22 cellular contexts compared by ENCODE assay signal in the genomic region with DNA sequence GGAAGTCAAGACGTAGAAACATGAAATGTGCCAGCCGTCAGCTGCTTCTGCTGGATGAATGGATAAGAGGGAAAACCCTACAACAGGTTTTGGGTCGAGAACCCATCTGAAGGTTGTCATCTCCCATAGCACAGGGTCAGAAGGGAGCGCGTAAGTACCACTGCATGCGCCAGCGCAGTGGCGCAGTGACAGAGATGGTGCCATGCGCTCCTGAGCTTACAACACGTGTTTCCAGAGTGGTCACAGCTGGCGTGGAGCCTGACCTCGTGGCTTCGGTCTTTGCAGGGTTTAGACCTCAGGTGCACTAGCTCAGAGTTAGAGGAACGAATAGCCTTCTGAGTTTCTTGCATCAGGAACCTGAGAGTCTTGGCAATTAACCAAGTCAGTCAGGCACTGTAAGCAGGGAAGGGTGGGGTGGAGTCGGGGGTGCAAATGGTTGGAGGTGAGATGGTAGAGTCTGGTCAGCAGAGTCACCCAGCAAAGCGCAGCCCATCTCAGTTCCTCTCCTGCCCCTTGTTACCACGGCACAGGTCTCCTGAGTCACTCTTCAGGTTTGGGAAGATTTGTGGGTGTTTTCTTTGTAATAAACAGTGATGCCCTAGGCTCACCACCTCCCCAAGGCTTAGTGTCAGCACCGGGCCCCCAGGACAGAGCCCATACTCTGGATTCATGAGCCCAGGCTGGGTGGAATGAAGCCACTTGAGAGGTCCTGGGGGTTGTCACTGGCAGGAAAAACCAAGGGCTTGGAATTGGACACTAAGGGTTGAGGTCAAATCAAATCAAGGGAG.
A peak's percentile ranks its signal among the peaks of the same experiment; 100 is the strongest.
DNase-seq lines count a peak whose midpoint lies in the region; ATAC-seq, FAIRE-seq and TF ChIP-seq lines count a peak whose summit lies in the region.
"Had no signal": no experiment of that assay in that cellular context is flagged by ENCODE, and none has a peak within 500 bp of the region (broad histone marks: within the 10 kb centered on the region; RNA-seq: fewer than 3 reads in every experiment).

No MANE protein-coding gene starts in this region.

- H3K9me3 ChIP-seq in GM12878 (replicated peaks; ENCODE audit: control insufficient read depth, insufficient read depth, low read length) (no peaks in the 10 kb centered on the region), neuronal stem cell (replicated peaks in 1 of 2; ENCODE audit: control insufficient read depth in 2 of 2, insufficient read depth in 1 of 2, low read depth in 1 of 2, low read length in 2 of 2) (no peaks in the 10 kb centered on the region), mesenchymal stem cell (ENCODE audit: control insufficient read depth, low read length) (no peaks in the 10 kb centered on the region)
- H3K9me3 ChIP-seq: uterus had no signal

- H2BK15ac ChIP-seq in neuronal stem cell (ENCODE audit: low read length) (no peak overlapping the region), mesenchymal stem cell (ENCODE audit: low read depth, poor library complexity, severe bottlenecking) (no peak overlapping the region)

- H3K4me2 ChIP-seq in GM12878 (ENCODE audit: control insufficient read depth, insufficient read depth), result no peak overlapping the region
- no peak overlapping the region for H3K4me2 ChIP-seq in neuronal stem cell (ENCODE audit: insufficient read depth, low read length, poor library complexity, severe bottlenecking)
- H3K4me2 ChIP-seq in mesenchymal stem cell (ENCODE audit: low read length, poor library complexity, severe bottlenecking), result no peak overlapping the region
- H3K4me2 ChIP-seq: KMS-11 had no signal

- in situ Hi-C loops in GM12878 (cut with MboI), result no loop called here

- H3K4ac ChIP-seq in neuronal stem cell (ENCODE audit: low read length) (no peak overlapping the region), mesenchymal stem cell (ENCODE audit: low read depth in 1 of 2, low read length in 2 of 2) (no peak overlapping the region)

- H3K27me3 ChIP-seq in GM12878 (replicated peaks in 1 of 2; ENCODE audit: control insufficient read depth in 2 of 2, insufficient read depth in 2 of 2, low read length in 1 of 2) (no peaks in the 10 kb centered on the region), neuronal stem cell (ENCODE audit: control insufficient read depth in 3 of 3, insufficient read depth in 3 of 3, low read depth in 1 of 3, low read length in 3 of 3) (no peaks in the 10 kb centered on the region), mesenchymal stem cell (ENCODE audit: control insufficient read depth in 1 of 2, insufficient read depth in 1 of 2, low read length in 2 of 2) (no peaks in the 10 kb centered on the region)
- H3K27me3 ChIP-seq: uterus had no signal

- RAD21 ChIA-PET in GM12878 (lab: Charles Lee; ENCODE audit: unreplicated experiment), result interaction anchor here (1.0 kb wide), 1 partner anchor 13 kb away, joined by 3 read pairs; no protein-coding TSS in a partner anchor

- CTCF ChIA-PET in GM12878 (lab: Yijun Ruan, JAX), result interaction anchor here (0.7 kb wide), 1 partner anchor 35 kb away, joined by 3 read pairs; no protein-coding TSS in a partner anchor

- peaks cover 12% of the 10 kb centered on the region; the same call in 1 of the 2 replicates for H4K20me1 ChIP-seq in GM12878 (ENCODE audit: control insufficient read depth, insufficient read depth)

- 66% methylated on average over 18 of the region's 18 CpGs for WGBS in GM12878 (ENCODE audit: insufficient coverage, insufficient replicate concordance, low lambda C conversion rate, missing lambda C conversion rate)
- no CpG with 5 or more reads among the region's 18 CpGs for WGBS in neuronal stem cell (ENCODE audit: extremely low coverage in 2 of 2, insufficient read length in 2 of 2, insufficient replicate concordance in 1 of 2), 2 donors
- 92% methylated on average over 16 of the region's 18 CpGs for WGBS in mesenchymal stem cell

- H3K36me3 ChIP-seq in GM12878 (ENCODE audit: control insufficient read depth in 2 of 2, insufficient read depth in 2 of 2, low read length in 1 of 2) (peaks cover 13 to 21% of the 10 kb centered on the region in 2 experiments), neuronal stem cell (replicated peaks in 1 of 2; ENCODE audit: control insufficient read depth in 2 of 2, insufficient read depth in 2 of 2, low read length in 2 of 2) (peaks cover 8 to 64% of the 10 kb centered on the region in 2 donors), mesenchymal stem cell (ENCODE audit: control insufficient read depth in 1 of 2, insufficient read depth in 2 of 2, low read depth in 1 of 2, low read length in 2 of 2) (peaks cover 41 to 66% of the 10 kb centered on the region in 2 experiments)
- H3K36me3 ChIP-seq: uterus had no signal

- H2AFZ ChIP-seq in GM12878 (ENCODE audit: control insufficient read depth, low read depth, low read length), result no peak overlapping the region
- no peak overlapping the region for H2AFZ ChIP-seq in neuronal stem cell (ENCODE audit: low read length)
- no peak overlapping the region for H2AFZ ChIP-seq in mesenchymal stem cell (ENCODE audit: low read depth, low read length)

- POLR2A ChIA-PET in GM12878 (lab: Charles Lee), result no interaction called here

- DNase-seq in natural killer cell (no peak), GM12878 (ENCODE audit: low read depth, low spot score) (no peak), neuronal stem cell (ENCODE audit: low spot score) (no peak), kidney glomerular epithelial cell (lab: John Stamatoyannopoulos, UW) (no peak), mesenchymal stem cell (no peak), NCI-H2171 (lab: John Stamatoyannopoulos, UW) (no peak), MV-4-11 (lab: John Stamatoyannopoulos, UW) (no peak)
- no peak for DNase-seq in natural killer cell treated with Interleukin-12 subunit alpha and Interleukin-12 subunit beta and Interleukin-15 and Interleukin-18, amount 100 ng/mL, for 72 hours (ENCODE audit: low spot score)
- DNase-seq: ACHN; activated CD4-positive, CD25-positive, alpha-beta regulatory T cell; activated CD8-positive, alpha-beta T cell treated with anti-CD3 and anti-CD28 coated beads for 36 hours; activated naive CD4-positive, alpha-beta T cell treated with Interleukin-2 at 50 U/mL for 16 hours; activated T-cell treated with anti-CD3 and anti-CD28 coated beads, Interleukin-2, amount 50 U/mL, for 24 hours; aorta; DMS79 treated with DMSO at 0.1 percent for 48 hours; NCI-H524; small intestine; stimulated activated CD4-positive, alpha-beta T cell treated with anti-CD3 and anti-CD28 coated beads, Interleukin-4, amount 100 ng/mL, for 1 hour; uterus had no signal

- peaks cover 94% of the 10 kb centered on the region for H3K79me2 ChIP-seq in GM12878 (ENCODE audit: control insufficient read depth, insufficient read depth, low read length)

- TF ChIP-seq RAD21 in GM12878 (IDR thresholded peaks at IDR 0.05; ENCODE audit: insufficient read depth, low read depth, low read length), result no peak

- H3K79me1 ChIP-seq in neuronal stem cell (ENCODE audit: low read depth, low read length) (peaks cover 11% of the 10 kb centered on the region), mesenchymal stem cell (replicated peaks; ENCODE audit: low read length, poor library complexity, severe bottlenecking) (peaks cover 44% of the 10 kb centered on the region)

- H3K4me1 ChIP-seq in GM12878 (ENCODE audit: control insufficient read depth, insufficient read depth, low read length) (peaks cover 70% of the 10 kb centered on the region), neuronal stem cell (ENCODE audit: control insufficient read depth in 2 of 2, insufficient read depth in 1 of 2, low read depth in 1 of 2, low read length in 2 of 2) (peaks cover 25 to 34% of the 10 kb centered on the region in 2 donors), mesenchymal stem cell (ENCODE audit: control insufficient read depth, insufficient read depth, low read depth, low read length) (peaks cover 48% of the 10 kb centered on the region)

- no peaks in the 10 kb centered on the region for H3K27me3 Mint-ChIP-seq in natural killer cell (ENCODE audit: low read depth in 2 of 2)
- no peaks in the 10 kb centered on the region for H3K27me3 Mint-ChIP-seq in natural killer cell treated with Interleukin-12 subunit alpha and Interleukin-12 subunit beta and Interleukin-15 and Interleukin-18, amount 100 ng/mL, for 72 hours
- H3K27me3 Mint-ChIP-seq: activated CD8-positive, alpha-beta T cell treated with anti-CD3 and anti-CD28 coated beads for 36 hours; activated T-cell treated with anti-CD3 and anti-CD28 coated beads, Interleukin-2, amount 50 U/mL, for 24 hours; central memory CD8-positive, alpha-beta T cell; progenitor cell of endocrine pancreas had no signal

- intact Hi-C loops in natural killer cell (cut with micrococcal nuclease) (no loop called here), GM12878 (cut with micrococcal nuclease; ENCODE audit: unreplicated experiment) (no loop called here)

- H2BK5ac ChIP-seq in neuronal stem cell (ENCODE audit: low read length), result peak overlapping the region; percentile 33
- H2BK5ac ChIP-seq in mesenchymal stem cell (ENCODE audit: low read depth, low read length, poor library complexity, severe bottlenecking), result no peak overlapping the region

- H2AK5ac ChIP-seq in neuronal stem cell (ENCODE audit: low read depth, low read length), result no peak overlapping the region
- no peak overlapping the region for H2AK5ac ChIP-seq in mesenchymal stem cell (ENCODE audit: low read length, severe bottlenecking)

- SMC1A ChIA-PET in GM12878 (lab: Charles Lee; ENCODE audit: uncharacterized antibody, unreplicated experiment), result interaction anchor here (0.6 to 12.1 kb wide), 3 partner anchors 15 to 669 kb away, joined by 3 to 114 read pairs (median 12); no protein-coding TSS in a partner anchor

- H4K91ac ChIP-seq in neuronal stem cell (ENCODE audit: low read depth, low read length, poor library complexity), result no peak overlapping the region
- H4K91ac ChIP-seq in mesenchymal stem cell (ENCODE audit: low read length), result no peak overlapping the region

- no peak overlapping the region for H3K14ac ChIP-seq in neuronal stem cell (ENCODE audit: low read length)
- no peak overlapping the region for H3K14ac ChIP-seq in mesenchymal stem cell (ENCODE audit: low read length in 2 of 2)

- peak; percentile 56; the same call in 1 of the 2 replicates for TF ChIP-seq POLR2A in GM12878 (IDR thresholded peaks at IDR 0.05; ENCODE audit: low read depth, low read length)

- no peak overlapping the region for H3K4me3 ChIP-seq in GM12878
- H3K4me3 ChIP-seq in neuronal stem cell (ENCODE audit: low read length in 2 of 2), result no peak overlapping the region
- no peak overlapping the region for H3K4me3 ChIP-seq in mesenchymal stem cell (ENCODE audit: insufficient read depth in 1 of 2, low read depth in 1 of 2, low read length in 2 of 2)
- H3K4me3 ChIP-seq: uterus had no signal

- peaks cover 54 to 78% of the 10 kb centered on the region in 2 donors for H3K4me1 Mint-ChIP-seq in natural killer cell
- H3K4me1 Mint-ChIP-seq in natural killer cell treated with Interleukin-12 subunit alpha and Interleukin-12 subunit beta and Interleukin-15 and Interleukin-18, amount 100 ng/mL, for 72 hours (ENCODE audit: low read depth in 2 of 2), result peaks cover 57 to 60% of the 10 kb centered on the region in 2 donors

- no peaks in the 10 kb centered on the region for H3K9me3 Mint-ChIP-seq in natural killer cell
- H3K9me3 Mint-ChIP-seq in natural killer cell treated with Interleukin-12 subunit alpha and Interleukin-12 subunit beta and Interleukin-15 and Interleukin-18, amount 100 ng/mL, for 72 hours, result no peaks in the 10 kb centered on the region
- H3K9me3 Mint-ChIP-seq: activated CD8-positive, alpha-beta T cell treated with anti-CD3 and anti-CD28 coated beads for 36 hours; activated T-cell treated with anti-CD3 and anti-CD28 coated beads, Interleukin-2, amount 50 U/mL, for 24 hours; central memory CD8-positive, alpha-beta T cell had no signal

- H3K4me3 Mint-ChIP-seq in natural killer cell, result no peak overlapping the region
- H3K4me3 Mint-ChIP-seq in natural killer cell treated with Interleukin-12 subunit alpha and Interleukin-12 subunit beta and Interleukin-15 and Interleukin-18, amount 100 ng/mL, for 72 hours, result no peak overlapping the region
- H3K4me3 Mint-ChIP-seq: activated CD8-positive, alpha-beta T cell treated with anti-CD3 and anti-CD28 coated beads for 36 hours; activated T-cell treated with anti-CD3 and anti-CD28 coated beads, Interleukin-2, amount 50 U/mL, for 24 hours; central memory CD8-positive, alpha-beta T cell had no signal

- H3K27ac ChIP-seq in GM12878 (ENCODE audit: control insufficient read depth, insufficient read depth) (no peak overlapping the region), neuronal stem cell (replicated peaks; ENCODE audit: low read length) (no peak overlapping the region), mesenchymal stem cell (ENCODE audit: low read length, poor library complexity, severe bottlenecking) (no peak overlapping the region)
- H3K27ac ChIP-seq: KMS-11, uterus had no signal

- no peak overlapping the region for H4K8ac ChIP-seq in neuronal stem cell (ENCODE audit: low read depth, low read length)
- no peak overlapping the region for H4K8ac ChIP-seq in mesenchymal stem cell (ENCODE audit: low read length)

- H3K27ac Mint-ChIP-seq in natural killer cell, result peak overlapping the region; percentile 31 to 58
- no peak overlapping the region for H3K27ac Mint-ChIP-seq in natural killer cell treated with Interleukin-12 subunit alpha and Interleukin-12 subunit beta and Interleukin-15 and Interleukin-18, amount 100 ng/mL, for 72 hours
- H3K27ac Mint-ChIP-seq: activated CD8-positive, alpha-beta T cell treated with anti-CD3 and anti-CD28 coated beads for 36 hours; activated T-cell treated with anti-CD3 and anti-CD28 coated beads, Interleukin-2, amount 50 U/mL, for 24 hours; progenitor cell of endocrine pancreas had no signal

- TF ChIP-seq CTCF in natural killer cell (IDR thresholded peaks at IDR 0.05) (no peak), GM12878 (IDR thresholded peaks at IDR 0.05 in 2 of 3, conservative IDR thresholded peaks at IDR 0.05 in 1 of 3; ENCODE audit: control insufficient read depth in 2 of 3, extremely low read depth in 1 of 3, insufficient read depth in 1 of 3, low read depth in 3 of 3, low read length in 3 of 3) (no peak)

- BruUV-seq in GM12878 (replicated peaks; lab: Mats Ljungman, UMichigan), result no TSS peak

- H3K18ac ChIP-seq in neuronal stem cell (ENCODE audit: low read length) (no peak overlapping the region), mesenchymal stem cell (ENCODE audit: low read depth in 1 of 2, low read length in 2 of 2) (peak overlapping the region in 1 of 2 experiments; percentile 19)

- no peak for FAIRE-seq in GM12878 (lab: Jason Lieb, UNC)
- FAIRE-seq: small intestine had no signal

- ATAC-seq in natural killer cell (no peak), GM12878 (no peak)
- no peak for ATAC-seq in natural killer cell treated with Interleukin-12 subunit alpha and Interleukin-12 subunit beta and Interleukin-15 and Interleukin-18, amount 100 ng/mL, for 72 hours
- ATAC-seq: activated CD8-positive, alpha-beta T cell treated with anti-CD3 and anti-CD28 coated beads for 36 hours had no signal

- no peaks in the 10 kb centered on the region for H3K36me3 Mint-ChIP-seq in natural killer cell
- H3K36me3 Mint-ChIP-seq in natural killer cell treated with Interleukin-12 subunit alpha and Interleukin-12 subunit beta and Interleukin-15 and Interleukin-18, amount 100 ng/mL, for 72 hours, result no peaks in the 10 kb centered on the region

- H2BK12ac ChIP-seq in neuronal stem cell (ENCODE audit: low read length), result no peak overlapping the region
- no peak overlapping the region for H2BK12ac ChIP-seq in mesenchymal stem cell (ENCODE audit: low read length in 2 of 2)

- H2BK120ac ChIP-seq in neuronal stem cell (ENCODE audit: low read depth, low read length), result no peak overlapping the region
- no peak overlapping the region for H2BK120ac ChIP-seq in mesenchymal stem cell (ENCODE audit: low read depth, low read length)

- no peak for TF ChIP-seq EP300 in GM12878 (IDR thresholded peaks at IDR 0.05; ENCODE audit: borderline replicate concordance in 1 of 2, control insufficient read depth in 1 of 2, low read depth in 2 of 2, low read length in 2 of 2)

- H3K23ac ChIP-seq in neuronal stem cell (ENCODE audit: low read depth, low read length, poor library complexity) (no peak overlapping the region), mesenchymal stem cell (ENCODE audit: low read length in 2 of 2) (no peak overlapping the region)

- no peak overlapping the region for H3K9ac ChIP-seq in GM12878 (ENCODE audit: control insufficient read depth, insufficient read depth, low read length)
- H3K9ac ChIP-seq in neuronal stem cell (ENCODE audit: low read depth, low read length, poor library complexity), result no peak overlapping the region
- no peak overlapping the region for H3K9ac ChIP-seq in mesenchymal stem cell (ENCODE audit: low read length)
- H3K9ac ChIP-seq: KMS-11 had no signal

Comparison
In these comparisons a context has a peak if more than half of its experiments do, and no peak if none do; other contexts are left out.
1. H3K27ac Mint-ChIP-seq: peak in natural killer cell (2 of 2); none in natural killer cell treated with Interleukin-12 subunit alpha and Interleukin-12 subunit beta and Interleukin-15 and Interleukin-18, amount 100 ng/mL, for 72 hours (0 of 2).